32 cellular contexts compared by ENCODE assay signal in the genomic region with DNA sequence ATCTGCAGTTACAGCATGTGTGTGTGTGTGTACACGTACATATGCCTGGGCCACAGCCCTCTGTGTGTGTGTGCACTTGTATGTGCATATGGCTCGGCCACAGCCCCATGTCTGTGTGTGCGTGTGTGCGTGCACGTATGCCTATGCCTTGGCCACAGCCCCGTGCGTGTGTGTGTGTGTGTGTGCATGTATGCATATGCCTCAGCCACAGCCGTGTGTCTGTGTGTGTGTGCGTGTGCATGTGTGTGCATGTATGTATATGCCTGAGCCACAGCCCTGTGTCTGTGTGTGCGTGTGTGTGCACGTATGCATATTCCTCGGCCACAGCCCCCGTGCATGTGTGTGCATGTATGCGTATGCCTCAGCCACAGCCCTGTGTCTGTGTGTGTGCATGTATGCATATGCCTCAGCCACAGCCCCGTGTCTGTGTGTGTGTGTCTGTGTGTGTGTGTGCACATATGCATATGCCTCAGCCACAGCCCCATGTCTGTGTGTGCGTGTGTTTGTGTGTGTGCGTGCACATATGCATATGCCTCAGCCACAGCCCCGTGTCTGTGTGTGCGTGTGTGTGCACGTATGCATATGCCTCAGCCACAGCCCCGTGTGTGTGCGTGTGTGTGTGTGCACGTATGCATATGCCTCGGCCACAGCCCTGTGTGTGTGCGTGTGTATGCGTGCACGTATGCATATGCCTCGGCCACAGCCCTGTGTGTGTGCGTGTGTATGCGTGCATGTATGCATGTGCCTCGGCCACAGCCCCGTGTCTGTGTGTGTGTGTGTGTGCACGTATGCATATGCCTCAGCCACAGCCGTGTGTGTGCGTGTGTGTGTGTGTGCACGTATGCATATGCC. TPM values are rescaled to one million over a fixed set of nuclear protein-coding genes. Genes with fewer than 3 reads are reported as not detected.
"Had no signal": no experiment of that assay in that cellular context is flagged by ENCODE, and none has a peak within 500 bp of the region (broad histone marks: within the 10 kb centered on the region; RNA-seq: fewer than 3 reads in every experiment).

No MANE protein-coding gene starts in this region.

- H3K4me1 Mint-ChIP-seq: activated CD4-positive, alpha-beta T cell treated with anti-CD3 and anti-CD28 coated beads for 36 hours; activated naive CD8-positive, alpha-beta T cell treated with anti-CD3 and anti-CD28 coated beads for 36 hours; stimulated activated memory B cell treated with anti-CD40 and anti-IgM and Interleukin-4, amounts not matched to agents 10 μg/mL and 1 μg/mL and 100 μg/mL, for 72 hours had no signal

- H3K4me3 ChIP-seq: adrenal gland, body of pancreas, gastrocnemius medialis, pancreas, prostate gland, smooth muscle cell had no signal

- DNase-seq: activated CD4-positive, alpha-beta T cell treated with anti-CD3 and anti-CD28 coated beads for 36 hours; activated CD4-positive, CD25-positive, alpha-beta regulatory T cell; activated CD8-positive, alpha-beta memory T cell treated with anti-CD3 and anti-CD28 coated beads, Interleukin-2, amount 10 ng/mL, durations not matched to agents 7 days and 5 days; activated CD8-positive, alpha-beta T cell treated with anti-CD3 and anti-CD28 coated beads, Interleukin-2, amount 10 ng/mL, durations not matched to agents 7 days and 5 days; activated naive CD4-positive, alpha-beta T cell; activated naive CD8-positive, alpha-beta T cell treated with anti-CD3 and anti-CD28 coated beads for 36 hours; activated T-cell treated with anti-CD3 and anti-CD28 coated beads for 4 hours; activated T-cell treated with anti-CD3 and anti-CD28 coated beads, Interleukin-2, amount 50 U/mL, for 72 hours; adrenal gland; aorta; body of pancreas; dermis blood vessel endothelial cell; effector CD4-positive, alpha-beta T cell; gastrocnemius medialis; hippocampal formation; left colon; midbrain; naive thymus-derived CD4-positive, alpha-beta T cell; nucleus accumbens; pancreas; stimulated activated CD4-positive, alpha-beta T cell treated with anti-CD3 and anti-CD28 coated beads, Interleukin-1b, Interleukin-23, amount 100 ng/mL, for 48 hours; stimulated activated CD4-positive, alpha-beta T cell treated with anti-CD3 and anti-CD28 coated beads, Interleukin-4, amount 100 ng/mL, for 4 hours; stimulated activated CD8-positive, alpha-beta memory T cell treated with anti-CD3 and anti-CD28 coated beads, Interleukin-4, amount 100 ng/mL, for 48 hours; stimulated activated naive CD8-positive, alpha-beta T cell treated with anti-CD3 and anti-CD28 coated beads, Interleukin-15, amount 100 ng/mL, for 72 hours; substantia nigra had no signal

- H3K27ac ChIP-seq: adrenal gland, body of pancreas, epithelial cell of prostate, gastrocnemius medialis, pancreas, prostate gland had no signal

- H3K9me3 Mint-ChIP-seq: activated naive CD8-positive, alpha-beta T cell treated with anti-CD3 and anti-CD28 coated beads for 36 hours; activated T-cell treated with anti-CD3 and anti-CD28 coated beads, Interleukin-2, amount 50 U/mL, for 72 hours; stimulated activated memory B cell treated with anti-CD40 and anti-IgM and Interleukin-4, amounts not matched to agents 10 μg/mL and 1 μg/mL and 100 μg/mL, for 72 hours; stimulated activated naive CD8-positive, alpha-beta T cell treated with anti-CD3 and anti-CD28 coated beads, Interleukin-15, amount 100 ng/mL, for 72 hours; type B pancreatic cell had no signal

- ATAC-seq: activated CD4-positive, alpha-beta T cell treated with anti-CD3 and anti-CD28 coated beads for 36 hours; activated CD8-positive, alpha-beta memory T cell treated with anti-CD3 and anti-CD28 coated beads, Interleukin-2, amount 10 ng/mL, durations not matched to agents 7 days and 5 days; activated CD8-positive, alpha-beta T cell treated with anti-CD3 and anti-CD28 coated beads, Interleukin-2, amount 10 ng/mL, durations not matched to agents 7 days and 5 days; activated T-cell treated with anti-CD3 and anti-CD28 coated beads, Interleukin-2, amount 50 U/mL, for 72 hours; body of pancreas; gastrocnemius medialis; left colon; naive thymus-derived CD4-positive, alpha-beta T cell; pancreas; stimulated activated memory B cell treated with anti-CD40 and anti-IgM and Interleukin-4, amounts not matched to agents 10 μg/mL and 1 μg/mL and 100 μg/mL, for 72 hours; stimulated activated naive CD8-positive, alpha-beta T cell treated with anti-CD3 and anti-CD28 coated beads, Interleukin-15, amount 100 ng/mL, for 72 hours had no signal

- H3K4me1 ChIP-seq: adrenal gland, gastrocnemius medialis, prostate gland had no signal

- H3K27ac Mint-ChIP-seq: activated CD4-positive, alpha-beta T cell treated with anti-CD3 and anti-CD28 coated beads for 36 hours; activated CD8-positive, alpha-beta memory T cell treated with anti-CD3 and anti-CD28 coated beads, Interleukin-2, amount 10 ng/mL, durations not matched to agents 7 days and 5 days; activated CD8-positive, alpha-beta T cell treated with anti-CD3 and anti-CD28 coated beads, Interleukin-2, amount 10 ng/mL, durations not matched to agents 7 days and 5 days; activated naive CD8-positive, alpha-beta T cell treated with anti-CD3 and anti-CD28 coated beads for 36 hours; activated T-cell treated with anti-CD3 and anti-CD28 coated beads, Interleukin-2, amount 50 U/mL, for 72 hours; stimulated activated memory B cell treated with anti-CD40 and anti-IgM and Interleukin-4, amounts not matched to agents 10 μg/mL and 1 μg/mL and 100 μg/mL, for 72 hours; type B pancreatic cell had no signal

- FAIRE-seq: colon, keratinocyte, pancreas had no signal

- H3K27me3 Mint-ChIP-seq: activated CD4-positive, alpha-beta T cell treated with anti-CD3 and anti-CD28 coated beads for 36 hours; activated CD8-positive, alpha-beta memory T cell treated with anti-CD3 and anti-CD28 coated beads, Interleukin-2, amount 10 ng/mL, durations not matched to agents 7 days and 5 days; activated naive CD8-positive, alpha-beta T cell treated with anti-CD3 and anti-CD28 coated beads for 36 hours; naive thymus-derived CD4-positive, alpha-beta T cell; stimulated activated memory B cell treated with anti-CD40 and anti-IgM and Interleukin-4, amounts not matched to agents 10 μg/mL and 1 μg/mL and 100 μg/mL, for 72 hours; stimulated activated naive CD8-positive, alpha-beta T cell treated with anti-CD3 and anti-CD28 coated beads, Interleukin-15, amount 100 ng/mL, for 72 hours; type B pancreatic cell had no signal

- H3K9me3 ChIP-seq: adrenal gland, body of pancreas, gastrocnemius medialis, pancreas, prostate gland had no signal

- H3K4me2 ChIP-seq: smooth muscle cell had no signal

- H3K4me3 Mint-ChIP-seq: activated CD4-positive, alpha-beta T cell treated with anti-CD3 and anti-CD28 coated beads for 36 hours; activated CD8-positive, alpha-beta memory T cell treated with anti-CD3 and anti-CD28 coated beads, Interleukin-2, amount 10 ng/mL, durations not matched to agents 7 days and 5 days; activated CD8-positive, alpha-beta T cell treated with anti-CD3 and anti-CD28 coated beads, Interleukin-2, amount 10 ng/mL, durations not matched to agents 7 days and 5 days; activated naive CD8-positive, alpha-beta T cell treated with anti-CD3 and anti-CD28 coated beads for 36 hours; activated T-cell treated with anti-CD3 and anti-CD28 coated beads, Interleukin-2, amount 50 U/mL, for 72 hours; stimulated activated memory B cell treated with anti-CD40 and anti-IgM and Interleukin-4, amounts not matched to agents 10 μg/mL and 1 μg/mL and 100 μg/mL, for 72 hours; stimulated activated naive CD8-positive, alpha-beta T cell treated with anti-CD3 and anti-CD28 coated beads, Interleukin-15, amount 100 ng/mL, for 72 hours; type B pancreatic cell had no signal

- H3K27me3 ChIP-seq: adrenal gland, body of pancreas, gastrocnemius medialis, pancreas had no signal

RNA-seq across cellular contexts. Expression of gene SOX18, which starts 28.1 kb away (rescaled TPM):
- total RNA-seq: activated CD4-positive, alpha-beta T cell treated with anti-CD3 and anti-CD28 coated beads for 36 hours; activated naive CD8-positive, alpha-beta T cell treated with anti-CD3 and anti-CD28 coated beads for 36 hours had no signal
- polyA plus RNA-seq: keratinocyte; naive thymus-derived CD4-positive, alpha-beta T cell had no signal
